Comparison of ENCODE assay signal across 22 cellular contexts in the genomic region with DNA sequence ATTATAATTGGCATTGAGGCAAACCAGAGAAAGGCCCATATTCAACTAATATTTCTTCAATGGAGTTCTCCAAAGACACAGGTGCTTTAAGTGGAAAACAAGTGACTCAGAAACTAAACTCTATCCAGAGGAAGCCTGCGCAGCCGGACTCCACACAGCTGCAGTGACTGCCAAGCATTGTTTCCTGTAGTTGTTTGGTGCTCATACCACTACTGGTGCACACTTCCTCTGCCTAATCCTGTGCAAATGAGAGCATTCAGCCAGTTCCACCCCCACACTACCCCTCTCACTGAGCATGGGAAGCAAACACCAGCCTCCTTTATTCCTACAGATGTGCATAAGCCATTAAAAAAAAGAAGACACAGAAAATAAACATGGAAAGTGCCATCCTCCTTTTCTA.
A peak's percentile ranks its signal among the peaks of the same experiment; 100 is the strongest.
DNase-seq lines count a peak whose midpoint lies in the region; ATAC-seq and TF ChIP-seq lines count a peak whose summit lies in the region.
"Had no signal": no experiment of that assay in that cellular context is flagged by ENCODE, and none has a peak within 500 bp of the region (broad histone marks: within the 10 kb centered on the region; RNA-seq: fewer than 3 reads in every experiment).

No MANE protein-coding gene starts in this region.

- no peak overlapping the region for H3K4me3 ChIP-seq in DND-41 (ENCODE audit: low read depth in 1 of 2, low read length in 2 of 2)
- no peak overlapping the region for H3K4me3 ChIP-seq in mesendoderm (ENCODE audit: low read length)
- H3K4me3 ChIP-seq in vagina, result no peak overlapping the region
- H3K4me3 ChIP-seq: breast epithelium, dorsolateral prefrontal cortex, esophagus muscularis mucosa, heart left ventricle, tibial nerve had no signal

- H3K4me1 ChIP-seq in DND-41 (ENCODE audit: insufficient read depth, low read length) (peaks cover 52% of the 10 kb centered on the region), mesendoderm (ENCODE audit: control insufficient read depth, low read depth, low read length) (peaks cover 16% of the 10 kb centered on the region), vagina (no peaks in the 10 kb centered on the region)
- H3K4me1 ChIP-seq: BE2C, breast epithelium, esophagus muscularis mucosa, tibial nerve had no signal

- H3K79me1 ChIP-seq in mesendoderm (ENCODE audit: low read length), result no peaks in the 10 kb centered on the region

- TF ChIP-seq POLR2A in vagina (IDR thresholded peaks at IDR 0.05), result no peak

- H3K18ac ChIP-seq in mesendoderm (ENCODE audit: low read length), result peak overlapping the region; percentile 51

- H3K4ac ChIP-seq in mesendoderm (ENCODE audit: low read depth, low read length), result no peak overlapping the region

- no peak overlapping the region for H3K4me3 Mint-ChIP-seq in mesothelial cell of epicardium
- H3K4me3 Mint-ChIP-seq: activated CD4-positive, alpha-beta T cell treated with anti-CD3 and anti-CD28 coated beads, Interleukin-2, amount 10 ng/mL, durations not matched to agents 24 days and 14 days; HFFc6 had no signal

- H3K27me3 Mint-ChIP-seq in mesothelial cell of epicardium (ENCODE audit: low read depth), result peaks cover 6% of the 10 kb centered on the region

- no peak overlapping the region for H3K23ac ChIP-seq in mesendoderm (ENCODE audit: low read length)

- in situ Hi-C loops in KBM-7 (cut with MboI; ENCODE audit: low pct_unique_long_range_greater_than_20kb, low sequenced_read_pairs), result no loop called here

- DNase-seq in DND-41 (peak; percentile 71), KBM-7 (peak; percentile 82), UCSD-AML1 (lab: John Stamatoyannopoulos, UW; ENCODE audit: unreplicated experiment) (peak; percentile 67), mesendoderm (no peak), vagina (ENCODE audit: extremely low spot score in 2 of 2) (no peak), mesothelial cell of epicardium (ENCODE audit: low spot score in 2 of 2, unreplicated experiment in 2 of 2) (no peak), SW 1271 (lab: John Stamatoyannopoulos, UW) (no peak), hypothalamus (lab: John Stamatoyannopoulos, UW) (no peak)
- DNase-seq: activated CD4-positive, alpha-beta T cell treated with anti-CD3 and anti-CD28 coated beads, Interleukin-2, amount 10 ng/mL, durations not matched to agents 24 days and 14 days; activated T-cell treated with anti-CD3 and anti-CD28 coated beads, Interleukin-2, amount 50 U/mL, for 1 hour; BE2C; DMS 273 treated with DMSO at 0.1 percent for 48 hours; dorsolateral prefrontal cortex; heart left ventricle; HFFc6; IMR-90; NCI-H146; NCI-H345; T1000 had no signal

- no peak overlapping the region for H3K27ac Mint-ChIP-seq in mesothelial cell of epicardium
- H3K27ac Mint-ChIP-seq: activated CD4-positive, alpha-beta T cell treated with anti-CD3 and anti-CD28 coated beads, Interleukin-2, amount 10 ng/mL, durations not matched to agents 24 days and 14 days; HFFc6 had no signal

- H3K79me2 ChIP-seq in DND-41 (ENCODE audit: insufficient read depth, low read length) (peaks cover 40% of the 10 kb centered on the region), mesendoderm (ENCODE audit: control insufficient read depth, insufficient read depth, low read length) (no peaks in the 10 kb centered on the region)

- no peaks in the 10 kb centered on the region for H3K36me3 Mint-ChIP-seq in mesothelial cell of epicardium

- peak; percentile 78 for ATAC-seq in DND-41 (ENCODE audit: insufficient read depth, low read depth)

- H4K20me1 ChIP-seq in DND-41 (ENCODE audit: insufficient read depth, low read length), result no peaks in the 10 kb centered on the region

- H2BK15ac ChIP-seq in mesendoderm (replicated peaks; ENCODE audit: low read depth), result no peak overlapping the region

- H2AK5ac ChIP-seq in mesendoderm (ENCODE audit: low read length), result no peak overlapping the region

- H3K56ac ChIP-seq in mesendoderm (ENCODE audit: low read length), result no peak overlapping the region

- H2AFZ ChIP-seq in DND-41 (ENCODE audit: low read depth, low read length), result no peak overlapping the region

- WGBS in mesendoderm (ENCODE audit: extremely low coverage, insufficient coverage, low lambda C conversion rate), result no CpG with 5 or more reads among the region's 2 CpGs

- H3K27ac ChIP-seq in DND-41 (ENCODE audit: low read length) (peak overlapping the region; percentile 55), mesendoderm (ENCODE audit: low read depth, low read length) (no peak overlapping the region), vagina (no peak overlapping the region)
- H3K27ac ChIP-seq: breast epithelium, dorsolateral prefrontal cortex, esophagus muscularis mucosa, heart left ventricle, tibial nerve had no signal

- H3K9me3 Mint-ChIP-seq in mesothelial cell of epicardium, result no peaks in the 10 kb centered on the region
- H3K9me3 Mint-ChIP-seq: HFFc6 had no signal

- H3K4me2 ChIP-seq in DND-41 (ENCODE audit: insufficient read depth, low read length) (no peak overlapping the region), mesendoderm (ENCODE audit: low read length) (no peak overlapping the region)

- H2BK5ac ChIP-seq in mesendoderm (ENCODE audit: low read length), result no peak overlapping the region

- TF ChIP-seq CTCF in DND-41 (IDR thresholded peaks at IDR 0.05; ENCODE audit: borderline replicate concordance, extremely low read depth, low read length, poor library complexity, severe bottlenecking) (no peak), vagina (IDR thresholded peaks at IDR 0.05) (no peak), mesothelial cell of epicardium (IDR thresholded peaks at IDR 0.05; ENCODE audit: unreplicated experiment) (no peak)

- H3K27me3 ChIP-seq in DND-41 (ENCODE audit: insufficient read depth, low read length, poor library complexity), result no peaks in the 10 kb centered on the region
- no peaks in the 10 kb centered on the region for H3K27me3 ChIP-seq in mesendoderm (ENCODE audit: insufficient read depth, low read length, poor library complexity)
- no peaks in the 10 kb centered on the region for H3K27me3 ChIP-seq in vagina
- H3K27me3 ChIP-seq: breast epithelium, heart left ventricle, tibial nerve had no signal

- H4K8ac ChIP-seq in mesendoderm (ENCODE audit: low read depth, low read length), result no peak overlapping the region

- intact Hi-C loops in vagina (cut with DNase I), result no loop called here

- H4K5ac ChIP-seq in mesendoderm (ENCODE audit: low read length), result no peak overlapping the region

- H3K9me3 ChIP-seq in DND-41 (ENCODE audit: insufficient read depth, low read length, severe bottlenecking) (peaks cover 16% of the 10 kb centered on the region), vagina (no peaks in the 10 kb centered on the region)
- H3K9me3 ChIP-seq: BE2C, breast epithelium, esophagus muscularis mucosa, tibial nerve had no signal

- H3K4me1 Mint-ChIP-seq in mesothelial cell of epicardium, result peaks cover 11% of the 10 kb centered on the region

- peaks cover 12% of the 10 kb centered on the region; the same call in 1 of the 2 replicates for H3K36me3 ChIP-seq in DND-41 (ENCODE audit: insufficient read depth, low read length)
- no peaks in the 10 kb centered on the region for H3K36me3 ChIP-seq in mesendoderm (ENCODE audit: control insufficient read depth, insufficient read depth, low read length)
- no peaks in the 10 kb centered on the region for H3K36me3 ChIP-seq in vagina
- H3K36me3 ChIP-seq: BE2C, breast epithelium, esophagus muscularis mucosa, heart left ventricle, tibial nerve had no signal

- no peak overlapping the region for H2BK120ac ChIP-seq in mesendoderm (ENCODE audit: low read depth, low read length)

- H3K9ac ChIP-seq in DND-41 (ENCODE audit: low read depth, low read length) (no peak overlapping the region), mesendoderm (ENCODE audit: low read length) (no peak overlapping the region)

Comparison
In these comparisons a context has a peak if more than half of its experiments do, and no peak if none do; other contexts are left out.
1. DNase-seq: peak in DND-41 (single experiment), KBM-7 (single experiment) and UCSD-AML1 (single experiment); none in mesendoderm (single experiment), vagina (0 of 2), mesothelial cell of epicardium (0 of 2), SW 1271 (0 of 2) and hypothalamus (0 of 51).